ENCODE assay signal across 29 cellular contexts in the genomic region with DNA sequence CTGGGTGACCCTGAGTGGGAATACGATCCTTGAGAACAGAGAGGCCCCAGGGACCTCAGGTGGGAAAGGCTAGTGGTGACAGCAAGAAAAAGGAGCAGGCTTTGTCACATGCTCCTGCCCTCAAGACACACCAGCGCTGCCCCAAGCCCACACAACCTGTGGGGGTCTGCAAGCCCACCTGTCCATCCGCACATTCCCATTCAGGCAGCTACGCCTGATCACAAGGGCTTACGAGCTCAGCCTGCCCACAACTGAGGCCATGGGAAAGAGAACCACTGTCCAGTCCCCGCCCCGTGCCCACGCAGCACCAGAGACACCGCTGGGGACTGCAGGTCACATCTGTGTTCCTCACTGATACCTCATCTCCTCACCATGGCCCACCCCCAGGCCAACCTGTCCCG. TPM values are rescaled to one million over a fixed set of nuclear protein-coding genes. Genes with fewer than 3 reads are reported as not detected.
"Had no signal": no experiment of that assay in that cellular context is flagged by ENCODE, and none has a peak within 500 bp of the region (broad histone marks: within the 10 kb centered on the region; RNA-seq: fewer than 3 reads in every experiment).

No MANE protein-coding gene starts in this region.

- H3K4me3 ChIP-seq: breast epithelium, SJCRH30 had no signal

- H3K27me3 ChIP-seq: breast epithelium, SJCRH30 had no signal

- H3K4me1 ChIP-seq: breast epithelium had no signal

- H3K36me3 ChIP-seq: breast epithelium, SJCRH30 had no signal

- H3K27ac ChIP-seq: breast epithelium, SJCRH30, VCaP had no signal

- ATAC-seq: activated T-cell treated with anti-CD3 and anti-CD28 coated beads, Interleukin-2, amount 50 U/mL, for 4 hours; Panc1; Right ventricle myocardium inferior had no signal

- H3K9me3 ChIP-seq: breast epithelium, SJCRH30, SK-N-SH had no signal

- DNase-seq: activated CD4-positive, alpha-beta memory T cell treated with anti-CD3 and anti-CD28 coated beads for 36 hours; activated CD4-positive, alpha-beta T cell treated with anti-CD3 and anti-CD28 coated beads, Interleukin-2, amount 10 ng/mL, durations not matched to agents 7 days and 5 days; activated CD4-positive, CD25-positive, alpha-beta regulatory T cell; activated CD8-positive, alpha-beta memory T cell treated with anti-CD3 and anti-CD28 coated beads for 24 hours; activated gamma-delta T cell treated with Interleukin-2 at 50 U/mL for 16 hours; activated naive CD4-positive, alpha-beta T cell treated with anti-CD3 and anti-CD28 coated beads, Interleukin-2, amount 10 ng/mL, durations not matched to agents 7 days and 5 days; activated naive CD8-positive, alpha-beta T cell treated with anti-CD3 and anti-CD28 coated beads for 36 hours; activated T-cell treated with anti-CD3 and anti-CD28 coated beads, Interleukin-2, amount 50 U/mL, for 4 hours; KG1; NCI-H1092; NCI-H1417; NCI-H1694 treated with DMSO at 0.1 percent for 48 hours; NCI-H2029 treated with DMSO at 0.1 percent for 48 hours; NCI-H345; NCI-H510A; NCI-H526 treated with DMSO at 0.1 percent for 48 hours; NK-92 treated with Interleukin-12 subunit alpha and Interleukin-12 subunit beta, amount 100 ng/mL, for 24 hours; OCI-M1; RPMI8226; SJCRH30; SK-N-SH; T-helper 1 cell had no signal

RNA-seq across cellular contexts. Expression of a gene that starts 26.7 kb away (rescaled TPM):
- total RNA-seq: activated CD4-positive, alpha-beta memory T cell treated with anti-CD3 and anti-CD28 coated beads for 36 hours; activated CD4-positive, alpha-beta T cell treated with anti-CD3 and anti-CD28 coated beads, Interleukin-2, amount 10 ng/mL, durations not matched to agents 7 days and 5 days; activated naive CD8-positive, alpha-beta T cell treated with anti-CD3 and anti-CD28 coated beads for 36 hours; activated T-cell treated with anti-CD3 and anti-CD28 coated beads, Interleukin-2, amount 50 U/mL, for 4 hours; M059J; T-helper 2 cell treated with Interferon-gamma antibody and Interleukin-4, amounts not matched to agents 100 ng/mL and 5 ng/mL, for 36 hours had no signal
- polyA plus RNA-seq: IgD-negative memory B cell, SK-N-SH had no signal
